20 cellular contexts compared by ENCODE assay signal in the genomic region with DNA sequence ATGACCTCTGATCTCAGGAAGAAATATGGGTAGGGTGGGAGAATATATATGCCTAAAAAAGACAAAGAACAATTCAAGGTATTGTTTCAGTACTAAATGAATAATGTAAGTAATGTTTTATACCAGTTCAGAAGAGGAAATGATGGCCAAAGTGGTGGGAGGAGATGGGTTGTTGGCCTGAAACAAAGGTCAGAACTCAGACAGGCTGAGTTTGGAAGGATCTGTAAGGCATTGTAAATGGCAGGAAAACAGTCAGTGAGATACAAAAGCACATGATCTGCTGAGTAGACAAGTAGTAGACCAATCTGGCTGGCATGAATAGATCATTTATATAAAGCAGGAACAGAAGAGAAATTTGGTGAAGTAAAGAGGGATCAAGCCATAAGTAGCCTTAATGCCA.
"Had no signal": no experiment of that assay in that cellular context is flagged by ENCODE, and none has a peak within 500 bp of the region (broad histone marks: within the 10 kb centered on the region; RNA-seq: fewer than 3 reads in every experiment).

No MANE protein-coding gene starts in this region.

- DNase-seq: hippocampal formation; kidney glomerular epithelial cell; left colon; lower lobe of right lung; mesendoderm; naive B cell; natural killer cell; nephron progenitor cell; occipital lobe; right cardiac atrium; stimulated activated CD4-positive, alpha-beta T cell treated with anti-CD3 and anti-CD28 coated beads, Interleukin-1b, Interleukin-23, amount 100 ng/mL, for 48 hours; stimulated activated CD4-positive, alpha-beta T cell treated with anti-CD3 and anti-CD28 coated beads, Interleukin-2, amount 100 ng/mL, for 48 hours; stimulated activated CD4-positive, alpha-beta T cell treated with anti-CD3 and anti-CD28 coated beads, Interleukin-4, amount 100 ng/mL, for 4 hours; stimulated activated CD8-positive, alpha-beta memory T cell treated with anti-CD3 and anti-CD28 coated beads, Interleukin-4, amount 100 ng/mL, for 48 hours; stimulated activated naive CD4-positive, alpha-beta T cell treated with Interleukin-2 at 50 U/mL for 16 hours; stimulated activated naive CD8-positive, alpha-beta T cell treated with anti-CD3 and anti-CD28 coated beads, Interleukin-15, amount 100 ng/mL, for 72 hours; substantia nigra; upper lobe of left lung had no signal

- ATAC-seq: left colon; left lung; lower lobe of right lung; natural killer cell; right cardiac atrium; stimulated activated memory B cell treated with anti-CD40 and anti-IgM and Interleukin-4, amounts not matched to agents 10 μg/mL and 1 μg/mL and 100 μg/mL, for 72 hours; stimulated activated naive CD8-positive, alpha-beta T cell treated with anti-CD3 and anti-CD28 coated beads, Interleukin-15, amount 100 ng/mL, for 72 hours had no signal
